30 cellular contexts compared by ENCODE assay signal in the genomic region with DNA sequence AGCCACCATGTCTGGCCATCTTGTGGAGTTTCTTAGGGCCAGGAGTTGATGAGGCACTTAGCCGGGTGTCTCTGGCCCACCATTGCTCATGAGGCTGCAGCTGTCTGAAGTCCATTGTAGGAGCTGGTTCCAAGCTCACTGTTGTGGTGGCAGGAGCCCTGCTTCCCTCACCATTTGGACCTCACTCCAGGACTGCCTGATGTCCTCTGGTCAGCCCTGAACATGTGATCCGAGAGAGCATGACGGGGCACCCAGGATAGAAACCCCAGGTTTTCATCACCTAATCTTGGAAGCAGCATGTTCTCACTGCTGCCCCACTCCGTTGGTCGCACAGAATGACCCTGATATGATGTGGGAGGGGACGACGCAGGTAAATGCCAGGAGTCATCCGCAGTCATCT. TPM values are rescaled to one million over a fixed set of nuclear protein-coding genes. Genes with fewer than 3 reads are reported as not detected.
"Had no signal": no experiment of that assay in that cellular context is flagged by ENCODE, and none has a peak within 500 bp of the region (broad histone marks: within the 10 kb centered on the region; RNA-seq: fewer than 3 reads in every experiment).

No MANE protein-coding gene starts in this region.

- H3K4me1 Mint-ChIP-seq: stimulated activated effector memory CD8-positive, alpha-beta T cell treated with anti-CD3 and anti-CD28 coated beads, Interleukin-12 subunit alpha, Interleukin-12 subunit beta, amount 100 ng/mL, for 72 hours; stimulated activated memory B cell treated with anti-CD40 and anti-IgM and Interleukin-4, amounts not matched to agents 10 μg/mL and 1 μg/mL and 100 μg/mL, for 72 hours; stimulated activated naive B cell treated with anti-CD40 and anti-IgM and Interleukin-4, amounts not matched to agents 10 μg/mL and 1 μg/mL and 100 μg/mL, for 72 hours; stimulated activated naive CD8-positive, alpha-beta T cell treated with anti-CD3 and anti-CD28 coated beads, Interleukin-15, amount 100 ng/mL, for 72 hours had no signal

- H3K27me3 Mint-ChIP-seq: stimulated activated memory B cell treated with anti-CD40 and anti-IgM and Interleukin-4, amounts not matched to agents 10 μg/mL and 1 μg/mL and 100 μg/mL, for 72 hours; stimulated activated naive B cell treated with anti-CD40 and anti-IgM and Interleukin-4, amounts not matched to agents 10 μg/mL and 1 μg/mL and 100 μg/mL, for 72 hours; type B pancreatic cell had no signal

- H3K27ac ChIP-seq: stomach, suprapubic skin, testis, thoracic aorta, thyroid gland, tibial artery, tibial nerve, transverse colon, upper lobe of left lung, upper lobe of right lung, uterus, vagina had no signal

- H3K36me3 ChIP-seq: upper lobe of right lung, uterus had no signal

- H3K27ac Mint-ChIP-seq: stimulated activated effector memory CD8-positive, alpha-beta T cell treated with anti-CD3 and anti-CD28 coated beads, Interleukin-12 subunit alpha, Interleukin-12 subunit beta, amount 100 ng/mL, for 72 hours; stimulated activated memory B cell treated with anti-CD40 and anti-IgM and Interleukin-4, amounts not matched to agents 10 μg/mL and 1 μg/mL and 100 μg/mL, for 72 hours; stimulated activated naive B cell treated with anti-CD40 and anti-IgM and Interleukin-4, amounts not matched to agents 10 μg/mL and 1 μg/mL and 100 μg/mL, for 72 hours; stimulated activated naive CD8-positive, alpha-beta T cell treated with anti-CD3 and anti-CD28 coated beads, Interleukin-15, Interleukin-2, amounts not matched to agents 100 ng/mL and 50 ng/mL, for 24 hours; type B pancreatic cell had no signal

- DNase-seq: stimulated activated CD4-positive, alpha-beta T cell treated with anti-CD3 and anti-CD28 coated beads, Interleukin-2, amount 100 ng/mL, for 48 hours; stimulated activated CD4-positive, alpha-beta T cell treated with anti-CD3 and anti-CD28 coated beads, Interleukin-4, amount 100 ng/mL, for 1 hour; stimulated activated CD4-positive, alpha-beta T cell treated with anti-CD3 and anti-CD28 coated beads, Interleukin-4, amount 100 ng/mL, for 24 hours; stimulated activated CD4-positive, alpha-beta T cell treated with anti-CD3 and anti-CD28 coated beads, Interleukin-4, amount 100 ng/mL, for 4 hours; stimulated activated CD8-positive, alpha-beta memory T cell treated with anti-CD3 and anti-CD28 coated beads, Interleukin-4, amount 100 ng/mL, for 48 hours; stimulated activated naive B cell treated with anti-CD40 and anti-IgM and Interleukin-4, amounts not matched to agents 10 μg/mL and 1 μg/mL and 100 μg/mL, for 72 hours; stimulated activated naive CD4-positive, alpha-beta T cell; stimulated activated naive CD4-positive, alpha-beta T cell treated with Interleukin-2 at 50 U/mL for 16 hours; stimulated activated naive CD8-positive, alpha-beta T cell treated with anti-CD3 and anti-CD28 coated beads, Interleukin-15, amount 100 ng/mL, for 72 hours; stimulated activated naive CD8-positive, alpha-beta T cell treated with anti-CD3 and anti-CD28 coated beads, Interleukin-15, Interleukin-2, amounts not matched to agents 100 U/mL and 50 U/mL, for 24 hours; stomach; substantia nigra; testis; thyroid gland; tibial artery; transverse colon; trophoblast cell; upper lobe of left lung; upper lobe of right lung; uterus had no signal

- FAIRE-seq: urothelium cell line had no signal

- H3K4me3 Mint-ChIP-seq: stimulated activated effector memory CD8-positive, alpha-beta T cell treated with anti-CD3 and anti-CD28 coated beads, Interleukin-12 subunit alpha, Interleukin-12 subunit beta, amount 100 ng/mL, for 72 hours; stimulated activated memory B cell treated with anti-CD40 and anti-IgM and Interleukin-4, amounts not matched to agents 10 μg/mL and 1 μg/mL and 100 μg/mL, for 72 hours; stimulated activated naive B cell treated with anti-CD40 and anti-IgM and Interleukin-4, amounts not matched to agents 10 μg/mL and 1 μg/mL and 100 μg/mL, for 72 hours; stimulated activated naive CD8-positive, alpha-beta T cell treated with anti-CD3 and anti-CD28 coated beads, Interleukin-15, amount 100 ng/mL, for 72 hours; stimulated activated naive CD8-positive, alpha-beta T cell treated with anti-CD3 and anti-CD28 coated beads, Interleukin-15, Interleukin-2, amounts not matched to agents 100 ng/mL and 50 ng/mL, for 24 hours; type B pancreatic cell had no signal

- H3K9me3 ChIP-seq: stomach, suprapubic skin, testis, thoracic aorta, thyroid gland, tibial artery, transverse colon, upper lobe of left lung, upper lobe of right lung, vagina had no signal

- H3K27me3 ChIP-seq: stomach, suprapubic skin, testis, thyroid gland, tibial artery, tibial nerve, transverse colon, upper lobe of left lung, upper lobe of right lung, uterus, vagina had no signal

- H3K36me3 Mint-ChIP-seq: stimulated activated effector memory CD8-positive, alpha-beta T cell treated with anti-CD3 and anti-CD28 coated beads, Interleukin-12 subunit alpha, Interleukin-12 subunit beta, amount 100 ng/mL, for 72 hours had no signal

- H3K4me1 ChIP-seq: suprapubic skin, testis, thyroid gland, tibial artery, tibial nerve, transverse colon, upper lobe of left lung, upper lobe of right lung, uterus, vagina had no signal

- H3K4me3 ChIP-seq: stomach, suprapubic skin, testis, thoracic aorta, thyroid gland, tibial artery, tibial nerve, transverse colon, upper lobe of left lung, upper lobe of right lung, uterus, vagina had no signal

RNA-seq across cellular contexts. Expression of gene FAM3B, which starts 56.2 kb away (rescaled TPM):
- total RNA-seq: temporal lobe, tibial nerve had no signal
